Comparison of ENCODE assay signal across 18 cellular contexts in genomic region chr18:76380127-76380729, GRCh38.
DNase-seq lines count a peak whose midpoint lies in the region; ATAC-seq and TF ChIP-seq lines count a peak whose summit lies in the region.
"Had no signal": no experiment of that assay in that cellular context is flagged by ENCODE, and none has a peak within 500 bp of the region (broad histone marks: within the 10 kb centered on the region; RNA-seq: fewer than 3 reads in every experiment).

No MANE protein-coding gene starts in this region.

- BruUV-seq in MCF 10A (replicated peaks; lab: Mats Ljungman, UMichigan) (no TSS peak), mammary epithelial cell (replicated peaks; lab: Mats Ljungman, UMichigan) (no TSS peak)

- no peak overlapping the region for H3K9ac ChIP-seq in mammary epithelial cell (ENCODE audit: insufficient read depth, low read length)

- H3K27me3 ChIP-seq in mammary epithelial cell (ENCODE audit: insufficient read depth, low read length): no peaks in the 10 kb centered on the region
- H3K27me3 ChIP-seq: SJSA1 had no signal

- intact Hi-C loops in MCF 10A (cut with micrococcal nuclease) (no loop called here), mammary epithelial cell (cut with micrococcal nuclease) (no loop called here)

- in situ Hi-C loops in mammary epithelial cell (cut with MboI; ENCODE audit: low sequenced_read_pairs in 2 of 2): no loop called here

- peaks cover 40% of the 10 kb centered on the region for H3K79me2 ChIP-seq in mammary epithelial cell (ENCODE audit: insufficient read depth, low read length)

- no peaks in the 10 kb centered on the region for H4K20me1 ChIP-seq in mammary epithelial cell (ENCODE audit: insufficient read depth, low read length)

- WGBS in mammary epithelial cell (ENCODE audit: low coverage, missing lambda C conversion rate): 85% methylated on average over 18 of the region's 19 CpGs

- no peak for ATAC-seq in T-helper 17 cell
- ATAC-seq in left lobe of liver: no peak

- TF ChIP-seq CTCF in MCF 10A (IDR thresholded peaks at IDR 0.05; ENCODE audit: unreplicated experiment): no peak
- TF ChIP-seq CTCF in mammary epithelial cell (conservative IDR thresholded peaks at IDR 0.05 in 1 of 2, IDR thresholded peaks at IDR 0.05 in 1 of 2; ENCODE audit: extremely low read depth in 1 of 2, insufficient read depth in 1 of 2, low read depth in 1 of 2, low read length in 2 of 2): no peak
- no peak for TF ChIP-seq CTCF in progenitor cell of endocrine pancreas (IDR thresholded peaks at IDR 0.05; ENCODE audit: unreplicated experiment)

- H3K27ac ChIP-seq in mammary epithelial cell (ENCODE audit: insufficient read depth, low read depth, low read length): no peak overlapping the region
- H3K27ac ChIP-seq: 22Rv1, SJSA1 had no signal

- H3K27me3 Mint-ChIP-seq in MCF 10A (ENCODE audit: insufficient read depth, unreplicated experiment) (no peaks in the 10 kb centered on the region), T-helper 17 cell (no peaks in the 10 kb centered on the region), progenitor cell of endocrine pancreas (no peaks in the 10 kb centered on the region)

- H3K4me3 Mint-ChIP-seq in MCF 10A (ENCODE audit: unreplicated experiment) (no peak overlapping the region), T-helper 17 cell (no peak overlapping the region), progenitor cell of endocrine pancreas (ENCODE audit: low read depth) (no peak overlapping the region)

- CTCF ChIA-PET in MCF 10A (lab: Yijun Ruan, JAX) (interaction anchor here (0.6 to 1.4 kb wide), 4 partner anchors 15 to 1780 kb away, joined by 3 to 7 read pairs (median 4); no protein-coding TSS in a partner anchor), mammary epithelial cell (lab: Charles Lee; ENCODE audit: low non-redundant PET) (no interaction called here)

- H3K9me3 Mint-ChIP-seq in MCF 10A (ENCODE audit: unreplicated experiment) (no peaks in the 10 kb centered on the region), progenitor cell of endocrine pancreas (ENCODE audit: low read depth) (no peaks in the 10 kb centered on the region)

- DNase-seq in MCF 10A (ENCODE audit: unreplicated experiment) (no peak), mammary epithelial cell (no peak), T-helper 17 cell (no peak), left lobe of liver (ENCODE audit: low spot score) (peak; percentile 33), progenitor cell of endocrine pancreas (ENCODE audit: low spot score, unreplicated experiment) (no peak), NCI-H2107 (lab: John Stamatoyannopoulos, UW) (no peak)
- no peak for DNase-seq in central memory CD4-positive, alpha-beta T cell
- no peak for DNase-seq in stimulated activated CD4-positive, alpha-beta T cell treated with anti-CD3 and anti-CD28 coated beads, Interleukin-15, amount 100 ng/mL, for 24 hours
- DNase-seq: IMR-90, KG1, NCI-H1092, NCI-H1417 treated with DMSO at 0.1 percent for 48 hours, NCI-H1694 treated with DMSO at 0.1 percent for 48 hours, NCI-H2081, NCI-H774, Right ventricle myocardium superior had no signal

- H2AFZ ChIP-seq in mammary epithelial cell (ENCODE audit: low read depth, low read length): no peak overlapping the region

- H3K4me3 ChIP-seq in mammary epithelial cell (replicated peaks in 1 of 3; ENCODE audit: insufficient read depth in 1 of 3, low read depth in 2 of 3, low read length in 3 of 3): no peak overlapping the region
- H3K4me3 ChIP-seq: SJSA1 had no signal

- POLR2A ChIA-PET in MCF 10A (lab: Yijun Ruan, JAX): no interaction called here

- dilution Hi-C loops in mammary epithelial cell (cut with HindIII; ENCODE audit: low sequenced_read_pairs): no loop called here

- peaks cover 2% of the 10 kb centered on the region for H3K36me3 ChIP-seq in mammary epithelial cell (ENCODE audit: insufficient read depth, low read length)

- H3K9me3 ChIP-seq in mammary epithelial cell (replicated peaks; ENCODE audit: insufficient read depth, low read length) (no peaks in the 10 kb centered on the region), T-helper 17 cell (ENCODE audit: control insufficient read depth, low read length, poor library complexity, severe bottlenecking) (no peaks in the 10 kb centered on the region)
- H3K9me3 ChIP-seq: SJSA1 had no signal

- H3K36me3 Mint-ChIP-seq in MCF 10A (ENCODE audit: insufficient read depth, unreplicated experiment) (peaks cover 15% of the 10 kb centered on the region), T-helper 17 cell (ENCODE audit: low read depth) (no peaks in the 10 kb centered on the region), progenitor cell of endocrine pancreas (ENCODE audit: insufficient read depth) (peaks cover 19% of the 10 kb centered on the region)

- peaks cover 8% of the 10 kb centered on the region for H3K4me1 Mint-ChIP-seq in MCF 10A (ENCODE audit: insufficient read depth, unreplicated experiment)
- peaks cover 21% of the 10 kb centered on the region for H3K4me1 Mint-ChIP-seq in T-helper 17 cell
- H3K4me1 Mint-ChIP-seq in progenitor cell of endocrine pancreas (ENCODE audit: low read depth): no peaks in the 10 kb centered on the region

- no peak overlapping the region for H3K4me2 ChIP-seq in mammary epithelial cell (ENCODE audit: insufficient read depth, low read depth, low read length)

- H3K4me1 ChIP-seq in mammary epithelial cell (ENCODE audit: insufficient read depth, low read length): no peaks in the 10 kb centered on the region
- H3K4me1 ChIP-seq: SJSA1 had no signal

- peak overlapping the region; percentile 75 for H3K27ac Mint-ChIP-seq in MCF 10A (ENCODE audit: low read depth, unreplicated experiment)
- H3K27ac Mint-ChIP-seq in T-helper 17 cell: peak overlapping the region; percentile 27
- H3K27ac Mint-ChIP-seq in progenitor cell of endocrine pancreas: peak overlapping the region; percentile 21

Comparison
In these comparisons a context has a peak if more than half of its experiments do, and no peak if none do; other contexts are left out.
1. H3K27ac Mint-ChIP-seq: peak in every context shown above with its lines; median percentile 75 in MCF 10A; 27 in T-helper 17 cell; 21 in progenitor cell of endocrine pancreas.